ENCODE assay signal across 1 cellular context in the genomic region with DNA sequence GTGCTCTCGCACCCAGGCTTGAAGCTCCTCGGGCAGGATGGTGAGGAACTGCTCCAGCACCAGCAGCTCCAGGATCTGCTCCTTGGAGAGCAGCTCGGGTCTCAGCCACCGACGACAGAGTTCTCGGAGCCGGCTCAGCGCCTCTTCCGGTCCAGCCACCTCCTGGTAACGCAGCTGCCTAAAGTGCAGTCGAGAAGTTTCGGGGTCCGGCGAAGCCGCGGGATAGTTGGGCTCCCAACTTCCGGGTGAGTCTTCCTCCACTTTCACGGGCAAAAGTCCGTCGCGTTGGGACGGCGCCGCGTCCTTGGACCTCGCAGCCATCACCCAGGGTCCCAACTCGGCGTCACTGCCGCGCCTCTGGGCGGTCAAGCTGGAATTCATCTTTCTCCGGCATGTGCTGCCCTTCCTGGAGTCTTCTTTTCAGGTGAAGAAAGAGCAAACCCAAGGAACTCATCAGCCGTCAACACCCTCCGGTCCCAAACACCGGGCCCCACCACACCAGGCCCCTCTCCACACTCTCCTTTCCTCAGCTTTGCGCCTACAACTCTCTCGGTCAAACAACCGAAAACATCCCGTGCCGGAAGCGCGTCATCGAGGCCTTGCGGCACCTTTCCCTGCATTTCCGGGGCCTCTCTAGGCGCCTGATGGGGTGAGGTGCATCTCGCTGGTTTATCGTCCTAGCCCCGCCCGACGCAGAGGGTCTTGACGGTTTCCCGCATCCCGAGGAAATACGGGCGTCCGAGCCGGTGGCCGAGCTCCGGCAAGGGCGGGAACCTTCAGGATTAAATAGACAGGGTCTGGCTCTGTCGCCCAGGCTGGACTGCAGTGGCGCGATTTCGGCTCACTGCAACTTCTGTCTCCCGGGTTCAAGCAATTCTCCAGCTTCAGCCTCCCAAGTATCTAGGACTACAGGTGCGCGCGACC.
A peak's percentile ranks its signal among the peaks of the same experiment; 100 is the strongest.
TF ChIP-seq lines count a peak whose summit lies in the region.

Gene ZNF394, minus strand, starts transcription at position 569 of the 924 bp plus-strand sequence. Its CDS starts 188 bp downstream, at position 381.

TF ChIP-seq in HepG2, 621 proteins besides CTCF, POLR2A, EP300 and RAD21 (continued from another document and continues in another):
- TF ChIP-seq ZGPAT (CRISPR knock-in tag; IDR thresholded peaks at IDR 0.05), result peak; percentile 54
- peak; percentile 92 for TF ChIP-seq PHF8 (CRISPR knock-in tag; IDR thresholded peaks at IDR 0.05)
- TF ChIP-seq TEAD3 (CRISPR knock-in tag; optimal IDR thresholded peaks at IDR 0.05; ENCODE audit: borderline replicate concordance), result peak; percentile 75
- TF ChIP-seq MAFF (IDR thresholded peaks at IDR 0.05; ENCODE audit: low read depth, low read length), result no peak
- TF ChIP-seq HDAC6 (IDR thresholded peaks at IDR 0.05; ENCODE audit: low read depth, low read length), result no peak
- peak; percentile 65; the same call in 1 of the 2 replicates for TF ChIP-seq TFE3 (CRISPR knock-in tag; IDR thresholded peaks at IDR 0.05)
- TF ChIP-seq RARA (CRISPR knock-in tag; IDR thresholded peaks at IDR 0.05), result peak; percentile 42
- TF ChIP-seq SUZ12 (IDR thresholded peaks at IDR 0.05; ENCODE audit: low read depth, low read length), result no peak
- TF ChIP-seq HES4 (CRISPR knock-in tag; IDR thresholded peaks at IDR 0.05; ENCODE audit: borderline replicate concordance), result no peak
- TF ChIP-seq RBM39 (IDR thresholded peaks at IDR 0.05; ENCODE audit: low read depth, low read length, poor library complexity, severe bottlenecking), result peak; percentile 72
- TF ChIP-seq ZNF749 (CRISPR knock-in tag; IDR thresholded peaks at IDR 0.05; ENCODE audit: borderline replicate concordance), result 0 out of 2 replicates have a peak, but pooled peaks have one; percentile 9
- peak; percentile 24; the same call in 1 of the 2 replicates for TF ChIP-seq HOXA5 (CRISPR knock-in tag; IDR thresholded peaks at IDR 0.05)
- no peak for TF ChIP-seq ZNF7 (CRISPR knock-in tag; IDR thresholded peaks at IDR 0.05)
- TF ChIP-seq AFF4 (CRISPR knock-in tag; IDR thresholded peaks at IDR 0.05), result no peak
- TF ChIP-seq ZNF34 (CRISPR knock-in tag; IDR thresholded peaks at IDR 0.05; ENCODE audit: borderline replicate concordance), result peak; percentile 28; the same call in 1 of the 2 replicates
- TF ChIP-seq FOXK2 (IDR thresholded peaks at IDR 0.05), result peak; percentile 36; the same call in 1 of the 2 replicates
- TF ChIP-seq, protein P1, sequence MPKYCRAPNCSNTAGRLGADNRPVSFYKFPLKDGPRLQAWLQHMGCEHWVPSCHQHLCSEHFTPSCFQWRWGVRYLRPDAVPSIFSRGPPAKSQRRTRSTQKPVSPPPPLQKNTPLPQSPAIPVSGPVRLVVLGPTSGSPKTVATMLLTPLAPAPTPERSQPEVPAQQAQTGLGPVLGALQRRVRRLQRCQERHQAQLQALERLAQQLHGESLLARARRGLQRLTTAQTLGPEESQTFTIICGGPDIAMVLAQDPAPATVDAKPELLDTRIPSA (CRISPR knock-in tag; IDR thresholded peaks at IDR 0.05; ENCODE audit: borderline replicate concordance), result no peak
- TF ChIP-seq NR1H2 (CRISPR knock-in tag; IDR thresholded peaks at IDR 0.05; ENCODE audit: borderline replicate concordance, low read depth), result no peak
- no peak for TF ChIP-seq SMAD1 (CRISPR knock-in tag; IDR thresholded peaks at IDR 0.05; ENCODE audit: borderline replicate concordance, low read depth)
- peak; percentile 58; the same call in 1 of the 2 replicates for TF ChIP-seq ZNF709 (CRISPR knock-in tag; IDR thresholded peaks at IDR 0.05)
- peak; percentile 68; the same call in 1 of the 2 replicates for TF ChIP-seq ZNF501 (CRISPR knock-in tag; IDR thresholded peaks at IDR 0.05)
- peak; percentile 74; the same call in 1 of the 2 replicates for TF ChIP-seq ZZZ3 (CRISPR knock-in tag; IDR thresholded peaks at IDR 0.05; ENCODE audit: borderline replicate concordance)
- TF ChIP-seq GATAD2A (CRISPR knock-in tag; IDR thresholded peaks at IDR 0.05), result peak; percentile 44; the same call in 1 of the 2 replicates
- TF ChIP-seq ZNF740 (CRISPR knock-in tag; IDR thresholded peaks at IDR 0.05), result no peak
- no peak for TF ChIP-seq ZNF17 (CRISPR knock-in tag; IDR thresholded peaks at IDR 0.05)
- TF ChIP-seq NCOA1 (CRISPR knock-in tag; IDR thresholded peaks at IDR 0.05), result no peak
- peak; percentile 92 for TF ChIP-seq ZFP91 (CRISPR knock-in tag; IDR thresholded peaks at IDR 0.05; ENCODE audit: borderline replicate concordance)
- peak; percentile 51; the same call in 1 of the 2 replicates for TF ChIP-seq SAFB2 (CRISPR knock-in tag; IDR thresholded peaks at IDR 0.05; ENCODE audit: borderline replicate concordance, low read depth)
- no peak; the same call in 1 of the 2 replicates for TF ChIP-seq ZNF614 (CRISPR knock-in tag; IDR thresholded peaks at IDR 0.05; ENCODE audit: borderline replicate concordance)
- TF ChIP-seq ZSCAN9 (CRISPR knock-in tag; IDR thresholded peaks at IDR 0.05; ENCODE audit: borderline replicate concordance), result 0 out of 2 replicates have a peak, but pooled peaks have one; percentile 34
- peak; percentile 94 for TF ChIP-seq CREB1 (IDR thresholded peaks at IDR 0.05)
- TF ChIP-seq CREB1 (CRISPR knock-in tag; IDR thresholded peaks at IDR 0.05), result peak; percentile 99
- TF ChIP-seq, protein P2, sequence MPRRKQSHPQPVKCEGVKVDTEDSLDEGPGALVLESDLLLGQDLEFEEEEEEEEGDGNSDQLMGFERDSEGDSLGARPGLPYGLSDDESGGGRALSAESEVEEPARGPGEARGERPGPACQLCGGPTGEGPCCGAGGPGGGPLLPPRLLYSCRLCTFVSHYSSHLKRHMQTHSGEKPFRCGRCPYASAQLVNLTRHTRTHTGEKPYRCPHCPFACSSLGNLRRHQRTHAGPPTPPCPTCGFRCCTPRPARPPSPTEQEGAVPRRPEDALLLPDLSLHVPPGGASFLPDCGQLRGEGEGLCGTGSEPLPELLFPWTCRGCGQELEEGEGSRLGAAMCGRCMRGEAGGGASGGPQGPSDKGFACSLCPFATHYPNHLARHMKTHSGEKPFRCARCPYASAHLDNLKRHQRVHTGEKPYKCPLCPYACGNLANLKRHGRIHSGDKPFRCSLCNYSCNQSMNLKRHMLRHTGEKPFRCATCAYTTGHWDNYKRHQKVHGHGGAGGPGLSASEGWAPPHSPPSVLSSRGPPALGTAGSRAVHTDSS (CRISPR knock-in tag; conservative IDR thresholded peaks at IDR 0.05), result no peak
- TF ChIP-seq, protein P3, sequence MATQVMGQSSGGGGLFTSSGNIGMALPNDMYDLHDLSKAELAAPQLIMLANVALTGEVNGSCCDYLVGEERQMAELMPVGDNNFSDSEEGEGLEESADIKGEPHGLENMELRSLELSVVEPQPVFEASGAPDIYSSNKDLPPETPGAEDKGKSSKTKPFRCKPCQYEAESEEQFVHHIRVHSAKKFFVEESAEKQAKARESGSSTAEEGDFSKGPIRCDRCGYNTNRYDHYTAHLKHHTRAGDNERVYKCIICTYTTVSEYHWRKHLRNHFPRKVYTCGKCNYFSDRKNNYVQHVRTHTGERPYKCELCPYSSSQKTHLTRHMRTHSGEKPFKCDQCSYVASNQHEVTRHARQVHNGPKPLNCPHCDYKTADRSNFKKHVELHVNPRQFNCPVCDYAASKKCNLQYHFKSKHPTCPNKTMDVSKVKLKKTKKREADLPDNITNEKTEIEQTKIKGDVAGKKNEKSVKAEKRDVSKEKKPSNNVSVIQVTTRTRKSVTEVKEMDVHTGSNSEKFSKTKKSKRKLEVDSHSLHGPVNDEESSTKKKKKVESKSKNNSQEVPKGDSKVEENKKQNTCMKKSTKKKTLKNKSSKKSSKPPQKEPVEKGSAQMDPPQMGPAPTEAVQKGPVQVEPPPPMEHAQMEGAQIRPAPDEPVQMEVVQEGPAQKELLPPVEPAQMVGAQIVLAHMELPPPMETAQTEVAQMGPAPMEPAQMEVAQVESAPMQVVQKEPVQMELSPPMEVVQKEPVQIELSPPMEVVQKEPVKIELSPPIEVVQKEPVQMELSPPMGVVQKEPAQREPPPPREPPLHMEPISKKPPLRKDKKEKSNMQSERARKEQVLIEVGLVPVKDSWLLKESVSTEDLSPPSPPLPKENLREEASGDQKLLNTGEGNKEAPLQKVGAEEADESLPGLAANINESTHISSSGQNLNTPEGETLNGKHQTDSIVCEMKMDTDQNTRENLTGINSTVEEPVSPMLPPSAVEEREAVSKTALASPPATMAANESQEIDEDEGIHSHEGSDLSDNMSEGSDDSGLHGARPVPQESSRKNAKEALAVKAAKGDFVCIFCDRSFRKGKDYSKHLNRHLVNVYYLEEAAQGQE (IDR thresholded peaks at IDR 0.05; ENCODE audit: borderline replicate concordance in 1 of 2, low read depth in 1 of 2, low read length in 2 of 2), result no peak
- no peak for TF ChIP-seq STAG1 (CRISPR knock-in tag; IDR thresholded peaks at IDR 0.05)
- TF ChIP-seq PATZ1 (CRISPR knock-in tag; IDR thresholded peaks at IDR 0.05), result peak; percentile 74; the same call in 1 of the 2 replicates
- TF ChIP-seq, protein P4, sequence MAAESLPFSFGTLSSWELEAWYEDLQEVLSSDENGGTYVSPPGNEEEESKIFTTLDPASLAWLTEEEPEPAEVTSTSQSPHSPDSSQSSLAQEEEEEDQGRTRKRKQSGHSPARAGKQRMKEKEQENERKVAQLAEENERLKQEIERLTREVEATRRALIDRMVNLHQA (CRISPR knock-in tag; IDR thresholded peaks at IDR 0.05), result no peak
